In genomic region chr6:80605165-80605989, GRCh38 we compare ENCODE assay signal across 8 cellular contexts.
DNase-seq lines count a peak whose midpoint lies in the region; ATAC-seq, FAIRE-seq and TF ChIP-seq lines count a peak whose summit lies in the region.

No MANE protein-coding gene starts in this region.

- TF ChIP-seq CTCF in DND-41 (IDR thresholded peaks at IDR 0.05; ENCODE audit: borderline replicate concordance, extremely low read depth, low read length, poor library complexity, severe bottlenecking) (peak; percentile 68), bronchial epithelial cell (IDR thresholded peaks at IDR 0.05; ENCODE audit: insufficient read depth, low read length, severe bottlenecking) (peak; percentile 50)

- no peak overlapping the region for H2AK5ac ChIP-seq in mesenchymal stem cell (ENCODE audit: low read length, severe bottlenecking)

- no peaks in the 10 kb centered on the region for H4K20me1 ChIP-seq in DND-41 (ENCODE audit: insufficient read depth, low read length)

- WGBS in mesenchymal stem cell = 5% methylated on average over 2 of the region's 4 CpGs

- no peak overlapping the region for H4K8ac ChIP-seq in mesenchymal stem cell (ENCODE audit: low read length)

- H3K18ac ChIP-seq in mesenchymal stem cell (ENCODE audit: low read depth in 1 of 2, low read length in 2 of 2) = no peak overlapping the region

- H3K23ac ChIP-seq in mesenchymal stem cell (ENCODE audit: low read length in 2 of 2) = no peak overlapping the region

- H3K4me3 ChIP-seq in DND-41 (ENCODE audit: low read depth in 1 of 2, low read length in 2 of 2) (no peak overlapping the region), bronchial epithelial cell (ENCODE audit: low read depth, low read length) (no peak overlapping the region), mesenchymal stem cell (ENCODE audit: insufficient read depth in 1 of 2, low read depth in 1 of 2, low read length in 2 of 2) (no peak overlapping the region)

- no peak overlapping the region for H2BK5ac ChIP-seq in mesenchymal stem cell (ENCODE audit: low read depth, low read length, poor library complexity, severe bottlenecking)

- H3K36me3 ChIP-seq in DND-41 (ENCODE audit: insufficient read depth, low read length) (no peaks in the 10 kb centered on the region), bronchial epithelial cell (ENCODE audit: control insufficient read depth, insufficient read depth, low read length) (no peaks in the 10 kb centered on the region), mesenchymal stem cell (ENCODE audit: control insufficient read depth in 1 of 2, insufficient read depth in 2 of 2, low read depth in 1 of 2, low read length in 2 of 2) (no peaks in the 10 kb centered on the region)

- DNase-seq in DND-41 (no peak), H4 (ENCODE audit: low spot score) (peak; percentile 9), NCI-H526 (lab: John Stamatoyannopoulos, UW) (peak; percentile 1 to 65), bronchial epithelial cell (ENCODE audit: low read depth) (peak; percentile 82), mesenchymal stem cell (peak; percentile 73)
- no peak for DNase-seq in activated naive CD4-positive, alpha-beta T cell treated with Interleukin-2 at 50 U/mL for 16 hours
- DNase-seq in stimulated activated CD4-positive, alpha-beta T cell treated with anti-CD3 and anti-CD28 coated beads, Interleukin-1b, Interleukin-23, amount 100 ng/mL, for 48 hours = no peak

- no peak overlapping the region for H4K91ac ChIP-seq in mesenchymal stem cell (ENCODE audit: low read length)

- H3K4ac ChIP-seq in mesenchymal stem cell (ENCODE audit: low read depth in 1 of 2, low read length in 2 of 2) = no peak overlapping the region

- H3K9ac ChIP-seq in DND-41 (ENCODE audit: low read depth, low read length) (no peak overlapping the region), mesenchymal stem cell (ENCODE audit: low read length) (no peak overlapping the region)

- H2AFZ ChIP-seq in DND-41 (ENCODE audit: low read depth, low read length) = no peak overlapping the region
- no peak overlapping the region for H2AFZ ChIP-seq in mesenchymal stem cell (ENCODE audit: low read depth, low read length)

- ATAC-seq in DND-41 (ENCODE audit: insufficient read depth, low read depth) (peak; percentile 64; the same call in 1 of the 3 replicates), HG03521 (IDR thresholded peaks at IDR 0.05; ENCODE audit: unreplicated experiment) (no peak)

- H3K27me3 ChIP-seq in DND-41 (ENCODE audit: insufficient read depth, low read length, poor library complexity) (no peaks in the 10 kb centered on the region), bronchial epithelial cell (ENCODE audit: control insufficient read depth, insufficient read depth, low read length) (no peaks in the 10 kb centered on the region), mesenchymal stem cell (ENCODE audit: control insufficient read depth in 1 of 2, insufficient read depth in 1 of 2, low read length in 2 of 2) (no peaks in the 10 kb centered on the region)

- H3K79me1 ChIP-seq in mesenchymal stem cell (replicated peaks; ENCODE audit: low read length, poor library complexity, severe bottlenecking) = no peaks in the 10 kb centered on the region

- no peak overlapping the region for H2BK12ac ChIP-seq in mesenchymal stem cell (ENCODE audit: low read length in 2 of 2)

- no peaks in the 10 kb centered on the region for H3K4me1 ChIP-seq in DND-41 (ENCODE audit: insufficient read depth, low read length)
- H3K4me1 ChIP-seq in mesenchymal stem cell (ENCODE audit: control insufficient read depth, insufficient read depth, low read depth, low read length) = no peaks in the 10 kb centered on the region

- no peaks in the 10 kb centered on the region for H3K9me3 ChIP-seq in DND-41 (ENCODE audit: insufficient read depth, low read length, severe bottlenecking)
- no peaks in the 10 kb centered on the region for H3K9me3 ChIP-seq in mesenchymal stem cell (ENCODE audit: control insufficient read depth, low read length)

- H3K4me2 ChIP-seq in DND-41 (ENCODE audit: insufficient read depth, low read length) = no peak overlapping the region
- no peak overlapping the region for H3K4me2 ChIP-seq in mesenchymal stem cell (ENCODE audit: low read length, poor library complexity, severe bottlenecking)

- no peak for FAIRE-seq in bronchial epithelial cell (lab: Jason Lieb, UNC)

- no peaks in the 10 kb centered on the region for H3K79me2 ChIP-seq in DND-41 (ENCODE audit: insufficient read depth, low read length)

- H2BK120ac ChIP-seq in mesenchymal stem cell (ENCODE audit: low read depth, low read length) = no peak overlapping the region

- H3K14ac ChIP-seq in mesenchymal stem cell (ENCODE audit: low read length in 2 of 2) = no peak overlapping the region

- H2BK15ac ChIP-seq in mesenchymal stem cell (ENCODE audit: low read depth, poor library complexity, severe bottlenecking) = no peak overlapping the region

- no peak overlapping the region for H3K27ac ChIP-seq in DND-41 (ENCODE audit: low read length)
- H3K27ac ChIP-seq in mesenchymal stem cell (ENCODE audit: low read length, poor library complexity, severe bottlenecking) = no peak overlapping the region

Comparison
In these comparisons a context has a peak if more than half of its experiments do, and no peak if none do; other contexts are left out.
1. DNase-seq: peak in H4 (single experiment), NCI-H526 (2 of 2), bronchial epithelial cell (single experiment) and mesenchymal stem cell (single experiment); none in DND-41 (single experiment), activated naive CD4-positive, alpha-beta T cell treated with Interleukin-2 at 50 U/mL for 16 hours (single experiment) and stimulated activated CD4-positive, alpha-beta T cell treated with anti-CD3 and anti-CD28 coated beads, Interleukin-1b, Interleukin-23, amount 100 ng/mL, for 48 hours (single experiment).